1 cellular context compared by ENCODE assay signal in the genomic region with DNA sequence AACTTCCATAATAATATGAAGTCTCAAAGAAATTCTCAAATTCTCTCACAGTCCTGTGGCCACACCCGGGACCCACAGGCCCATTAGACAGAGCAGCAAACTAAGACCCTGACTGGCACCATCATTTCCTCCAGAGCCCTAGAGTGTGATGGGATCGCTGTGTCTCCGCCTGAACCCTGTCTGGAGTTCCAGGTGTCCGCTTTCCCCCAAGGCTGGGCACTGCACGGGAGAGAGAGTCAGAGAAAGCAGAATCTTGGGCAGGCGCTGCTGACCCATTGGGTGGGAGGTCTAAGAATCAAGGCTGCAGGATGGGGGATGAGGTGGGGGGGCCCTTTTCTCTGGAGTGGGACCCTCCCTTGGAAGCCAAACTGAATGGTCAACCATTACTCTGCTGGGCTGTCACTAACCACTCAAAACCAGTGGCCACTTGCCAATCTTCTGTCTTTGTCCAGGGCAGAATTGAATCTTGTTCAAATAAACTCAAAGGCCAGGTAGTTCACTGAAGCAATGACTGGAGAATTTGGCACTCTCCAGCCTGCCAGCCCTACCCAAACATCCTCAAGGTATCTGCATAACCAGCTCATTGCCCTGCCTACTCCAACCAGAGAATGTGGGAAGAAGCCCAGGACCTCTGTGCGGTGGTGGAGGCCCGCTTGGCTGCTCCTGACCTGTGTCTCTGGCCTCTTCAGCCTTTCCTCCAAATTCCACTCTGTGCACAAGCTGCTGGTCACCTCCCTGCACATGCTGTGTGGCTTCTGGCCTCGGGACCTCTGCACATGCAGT.
TF ChIP-seq lines count a peak whose summit lies in the region.

No MANE protein-coding gene starts in this region.

TF ChIP-seq in H1, 55 proteins besides CTCF, POLR2A, EP300 and RAD21:
- TF ChIP-seq SP2 (IDR thresholded peaks at IDR 0.05; ENCODE audit: low read length) (no peak), SP1 (IDR thresholded peaks at IDR 0.05; ENCODE audit: low read depth, low read length) (no peak), TBP (IDR thresholded peaks at IDR 0.05; ENCODE audit: low read depth, low read length) (no peak), CHD1 (IDR thresholded peaks at IDR 0.05; ENCODE audit: low read depth, low read length) (no peak), RNF2 (IDR thresholded peaks at IDR 0.05; ENCODE audit: borderline replicate concordance, low read depth, low read length, missing control alignments, poor library complexity, severe bottlenecking) (no peak), TCF12 (IDR thresholded peaks at IDR 0.05; ENCODE audit: low read depth, low read length) (no peak), ATF2 (IDR thresholded peaks at IDR 0.05; ENCODE audit: low read length) (no peak), CBX5 (IDR thresholded peaks at IDR 0.05; ENCODE audit: low read depth, low read length) (no peak)
